In genomic region chr11:3136542-3137455, GRCh38 we compare ENCODE assay signal across 15 cellular contexts. TPM values are rescaled to one million over a fixed set of nuclear protein-coding genes. Genes with fewer than 3 reads are reported as not detected.
DNase-seq lines count a peak whose midpoint lies in the region; ATAC-seq, FAIRE-seq and TF ChIP-seq lines count a peak whose summit lies in the region.
"Had no signal": no experiment of that assay in that cellular context is flagged by ENCODE, and none has a peak within 500 bp of the region (broad histone marks: within the 10 kb centered on the region; RNA-seq: fewer than 3 reads in every experiment).

No MANE protein-coding gene starts in this region.

- peaks cover 7% of the 10 kb centered on the region for H3K4me1 Mint-ChIP-seq in activated CD8-positive, alpha-beta T cell treated with anti-CD3 and anti-CD28 coated beads for 36 hours (ENCODE audit: low read depth)
- peaks cover 33% of the 10 kb centered on the region for H3K4me1 Mint-ChIP-seq in activated CD8-positive, alpha-beta T cell treated with anti-CD3 and anti-CD28 coated beads, Interleukin-2, amount 10 ng/mL, durations not matched to agents 7 days and 5 days (ENCODE audit: low read depth)
- H3K4me1 Mint-ChIP-seq: activated CD4-positive, alpha-beta T cell treated with anti-CD3 and anti-CD28 coated beads, Interleukin-2, amount 10 ng/mL, durations not matched to agents 7 days and 5 days had no signal

- no peak for TF ChIP-seq CTCF in activated CD8-positive, alpha-beta T cell treated with anti-CD3 and anti-CD28 coated beads for 36 hours (IDR thresholded peaks at IDR 0.05)
- TF ChIP-seq CTCF in bronchial epithelial cell (IDR thresholded peaks at IDR 0.05; ENCODE audit: insufficient read depth, low read length, severe bottlenecking), result no peak
- no peak for TF ChIP-seq CTCF in mucosa of descending colon (IDR thresholded peaks at IDR 0.05)
- no peak for TF ChIP-seq CTCF in uterus (IDR thresholded peaks at IDR 0.05)

- intact Hi-C loops in activated CD8-positive, alpha-beta T cell treated with anti-CD3 and anti-CD28 coated beads for 36 hours (cut with micrococcal nuclease), result no loop called here
- intact Hi-C loops in mucosa of descending colon (cut with DNase I, micrococcal nuclease) (no loop called here), uterus (cut with DNase I; ENCODE audit: low total_unique reads) (no loop called here)

- H3K4me3 Mint-ChIP-seq in activated CD8-positive, alpha-beta T cell treated with anti-CD3 and anti-CD28 coated beads for 36 hours, result no peak overlapping the region
- no peak overlapping the region for H3K4me3 Mint-ChIP-seq in activated CD8-positive, alpha-beta T cell treated with anti-CD3 and anti-CD28 coated beads, Interleukin-2, amount 10 ng/mL, durations not matched to agents 7 days and 5 days
- H3K4me3 Mint-ChIP-seq: activated CD4-positive, alpha-beta T cell treated with anti-CD3 and anti-CD28 coated beads, Interleukin-2, amount 10 ng/mL, durations not matched to agents 7 days and 5 days; naive B cell had no signal

- TF ChIP-seq POLR2A in uterus (IDR thresholded peaks at IDR 0.05), result no peak

- H3K27ac Mint-ChIP-seq in activated CD8-positive, alpha-beta T cell treated with anti-CD3 and anti-CD28 coated beads for 36 hours, result no peak overlapping the region
- no peak overlapping the region for H3K27ac Mint-ChIP-seq in activated CD8-positive, alpha-beta T cell treated with anti-CD3 and anti-CD28 coated beads, Interleukin-2, amount 10 ng/mL, durations not matched to agents 7 days and 5 days
- H3K27ac Mint-ChIP-seq: activated CD4-positive, alpha-beta T cell treated with anti-CD3 and anti-CD28 coated beads, Interleukin-2, amount 10 ng/mL, durations not matched to agents 7 days and 5 days; naive B cell had no signal

- peak; percentile 12 for DNase-seq in activated CD8-positive, alpha-beta T cell treated with anti-CD3 and anti-CD28 coated beads for 36 hours
- DNase-seq in activated CD8-positive, alpha-beta T cell treated with anti-CD3 and anti-CD28 coated beads, Interleukin-2, amount 10 ng/mL, durations not matched to agents 7 days and 5 days, result no peak
- DNase-seq in bronchial epithelial cell (ENCODE audit: low read depth), result no peak
- peak in 2 of 3 donors; percentile 22 to 31 for DNase-seq in mucosa of descending colon
- peak; percentile 8 to 10 for DNase-seq in uterus
- DNase-seq in stimulated activated naive CD4-positive, alpha-beta T cell treated with Interleukin-2 at 50 U/mL for 16 hours (lab: John Stamatoyannopoulos, UW), result no peak
- DNase-seq in activated CD4-positive, CD25-positive, alpha-beta regulatory T cell treated with anti-CD3 and anti-CD28 coated beads, Interleukin-2, amount 50 U/mL, for 72 hours, result no peak
- DNase-seq: activated CD4-positive, alpha-beta T cell treated with anti-CD3 and anti-CD28 coated beads, Interleukin-2, amount 10 ng/mL, durations not matched to agents 7 days and 5 days; DMS153; naive B cell; thyroid gland had no signal

- peak; percentile 18 for FAIRE-seq in bronchial epithelial cell (lab: Jason Lieb, UNC)
- FAIRE-seq: endometrium had no signal

- H3K36me3 ChIP-seq in bronchial epithelial cell (ENCODE audit: control insufficient read depth, insufficient read depth, low read length), result no peaks in the 10 kb centered on the region
- H3K36me3 ChIP-seq in mucosa of descending colon (ENCODE audit: low read depth), result no peaks in the 10 kb centered on the region
- no peaks in the 10 kb centered on the region for H3K36me3 ChIP-seq in uterus
- H3K36me3 ChIP-seq: thyroid gland had no signal

- H3K4me3 ChIP-seq in bronchial epithelial cell (ENCODE audit: low read depth, low read length) (no peak overlapping the region), mucosa of descending colon (no peak overlapping the region), uterus (no peak overlapping the region)
- H3K4me3 ChIP-seq: gastroesophageal sphincter, smooth muscle cell, thyroid gland had no signal

- CTCF ChIA-PET in activated CD8-positive, alpha-beta T cell treated with anti-CD3 and anti-CD28 coated beads for 36 hours (lab: Charles Lee), result no interaction called here
- CTCF ChIA-PET in activated CD8-positive, alpha-beta T cell treated with anti-CD3 and anti-CD28 coated beads, Interleukin-2, amount 10 ng/mL, durations not matched to agents 7 days and 5 days (lab: Charles Lee), result no interaction called here

- no peak overlapping the region for H3K27ac ChIP-seq in uterus
- H3K27ac ChIP-seq: thyroid gland had no signal

- peak; percentile 64 for ATAC-seq in activated CD8-positive, alpha-beta T cell treated with anti-CD3 and anti-CD28 coated beads for 36 hours
- no peak for ATAC-seq in activated CD8-positive, alpha-beta T cell treated with anti-CD3 and anti-CD28 coated beads, Interleukin-2, amount 10 ng/mL, durations not matched to agents 7 days and 5 days
- ATAC-seq in mucosa of descending colon, result peak; percentile 4
- no peak for ATAC-seq in GM21381 (IDR thresholded peaks at IDR 0.05; ENCODE audit: unreplicated experiment)
- ATAC-seq: gastroesophageal sphincter had no signal

- POLR2A ChIA-PET in activated CD8-positive, alpha-beta T cell treated with anti-CD3 and anti-CD28 coated beads for 36 hours (lab: Charles Lee), result no interaction called here
- POLR2A ChIA-PET in activated CD8-positive, alpha-beta T cell treated with anti-CD3 and anti-CD28 coated beads, Interleukin-2, amount 10 ng/mL, durations not matched to agents 7 days and 5 days (lab: Charles Lee), result no interaction called here

- H3K27me3 Mint-ChIP-seq in activated CD8-positive, alpha-beta T cell treated with anti-CD3 and anti-CD28 coated beads for 36 hours, result no peaks in the 10 kb centered on the region
- no peaks in the 10 kb centered on the region for H3K27me3 Mint-ChIP-seq in activated CD8-positive, alpha-beta T cell treated with anti-CD3 and anti-CD28 coated beads, Interleukin-2, amount 10 ng/mL, durations not matched to agents 7 days and 5 days (ENCODE audit: low read depth)
- H3K27me3 Mint-ChIP-seq: activated CD4-positive, alpha-beta T cell treated with anti-CD3 and anti-CD28 coated beads, Interleukin-2, amount 10 ng/mL, durations not matched to agents 7 days and 5 days; naive B cell had no signal

- H3K4me1 ChIP-seq in mucosa of descending colon (ENCODE audit: low read depth) (peaks cover 4% of the 10 kb centered on the region), uterus (peaks cover 0 to 9% of the 10 kb centered on the region in 2 donors)
- H3K4me1 ChIP-seq: thyroid gland had no signal

- no peaks in the 10 kb centered on the region for H3K9me3 Mint-ChIP-seq in activated CD8-positive, alpha-beta T cell treated with anti-CD3 and anti-CD28 coated beads for 36 hours
- H3K9me3 Mint-ChIP-seq in activated CD8-positive, alpha-beta T cell treated with anti-CD3 and anti-CD28 coated beads, Interleukin-2, amount 10 ng/mL, durations not matched to agents 7 days and 5 days (ENCODE audit: insufficient read depth), result no peaks in the 10 kb centered on the region
- H3K9me3 Mint-ChIP-seq: activated CD4-positive, alpha-beta T cell treated with anti-CD3 and anti-CD28 coated beads, Interleukin-2, amount 10 ng/mL, durations not matched to agents 7 days and 5 days had no signal

- H3K27me3 ChIP-seq in bronchial epithelial cell (ENCODE audit: control insufficient read depth, insufficient read depth, low read length) (no peaks in the 10 kb centered on the region), uterus (no peaks in the 10 kb centered on the region)
- H3K27me3 ChIP-seq: gastroesophageal sphincter, thyroid gland had no signal

- no peaks in the 10 kb centered on the region for H3K36me3 Mint-ChIP-seq in activated CD8-positive, alpha-beta T cell treated with anti-CD3 and anti-CD28 coated beads for 36 hours (ENCODE audit: low read depth)
- H3K36me3 Mint-ChIP-seq in activated CD8-positive, alpha-beta T cell treated with anti-CD3 and anti-CD28 coated beads, Interleukin-2, amount 10 ng/mL, durations not matched to agents 7 days and 5 days (ENCODE audit: low read depth), result no peaks in the 10 kb centered on the region
- H3K36me3 Mint-ChIP-seq: naive B cell had no signal

- H3K9me3 ChIP-seq in mucosa of descending colon (no peaks in the 10 kb centered on the region), uterus (no peaks in the 10 kb centered on the region)
- H3K9me3 ChIP-seq: gastroesophageal sphincter, thyroid gland had no signal

RNA-seq across cellular contexts. Expression of gene OSBPL5, which starts 28.3 kb away (rescaled TPM):
- total RNA-seq in activated CD8-positive, alpha-beta T cell treated with anti-CD3 and anti-CD28 coated beads for 36 hours, result 1 to 10 TPM; 4.8 to 5.9 TPM
- total RNA-seq in activated CD8-positive, alpha-beta T cell treated with anti-CD3 and anti-CD28 coated beads, Interleukin-2, amount 10 ng/mL, durations not matched to agents 7 days and 5 days, result 10 to 100 TPM; 10.1 to 11.0 TPM
- total RNA-seq in bronchial epithelial cell, result 17.5 and 21.1 TPM in 2 replicates
- total RNA-seq in mucosa of descending colon, result 10 to 100 TPM; 43.6 to 64.1 (median 52.4) TPM
- 10 to 100 TPM; 24.7 to 83.3 (median 48.2) TPM for total RNA-seq in uterus

Comparison
In these comparisons a context has a peak if more than half of its experiments do, and no peak if none do; other contexts are left out.
1. ATAC-seq: peak in activated CD8-positive, alpha-beta T cell treated with anti-CD3 and anti-CD28 coated beads for 36 hours (single experiment) and mucosa of descending colon (single experiment); none in activated CD8-positive, alpha-beta T cell treated with anti-CD3 and anti-CD28 coated beads, Interleukin-2, amount 10 ng/mL, durations not matched to agents 7 days and 5 days (single experiment) and GM21381 (single experiment).
2. DNase-seq: peak in activated CD8-positive, alpha-beta T cell treated with anti-CD3 and anti-CD28 coated beads for 36 hours (single experiment), mucosa of descending colon (2 of 3) and uterus (2 of 2); none in activated CD8-positive, alpha-beta T cell treated with anti-CD3 and anti-CD28 coated beads, Interleukin-2, amount 10 ng/mL, durations not matched to agents 7 days and 5 days (single experiment), bronchial epithelial cell (single experiment), stimulated activated naive CD4-positive, alpha-beta T cell treated with Interleukin-2 at 50 U/mL for 16 hours (single experiment) and activated CD4-positive, CD25-positive, alpha-beta regulatory T cell treated with anti-CD3 and anti-CD28 coated beads, Interleukin-2, amount 50 U/mL, for 72 hours (single experiment).